In genomic region chr17:42555122-42555622, GRCh38 we compare ENCODE assay signal across 8 cellular contexts. TPM values are rescaled to one million over a fixed set of nuclear protein-coding genes. Genes with fewer than 3 reads are reported as not detected.
DNase-seq lines count a peak whose midpoint lies in the region; ATAC-seq and TF ChIP-seq lines count a peak whose summit lies in the region.

No MANE protein-coding gene starts in this region.

- H4K5ac ChIP-seq in mesendoderm (ENCODE audit: low read length) = no peak overlapping the region

- H3K9me3 ChIP-seq in mammary epithelial cell (replicated peaks; ENCODE audit: insufficient read depth, low read length) = no peaks in the 10 kb centered on the region
- H3K9me3 ChIP-seq in uterus = no peaks in the 10 kb centered on the region

- H3K4me2 ChIP-seq in mammary epithelial cell (ENCODE audit: insufficient read depth, low read depth, low read length) = peak overlapping the region; percentile 91
- H3K4me2 ChIP-seq in mesendoderm (ENCODE audit: low read length) = peak overlapping the region; percentile 78

- peak overlapping the region; percentile 56 for H3K4ac ChIP-seq in mesendoderm (ENCODE audit: low read depth, low read length)

- no peak overlapping the region for H2BK120ac ChIP-seq in mesendoderm (ENCODE audit: low read depth, low read length)

- no peaks in the 10 kb centered on the region for H3K79me1 ChIP-seq in mesendoderm (ENCODE audit: low read length)

- H3K4me1 ChIP-seq in mammary epithelial cell (ENCODE audit: insufficient read depth, low read length) (peaks cover 15% of the 10 kb centered on the region), mesendoderm (ENCODE audit: control insufficient read depth, low read depth, low read length) (peaks cover 2% of the 10 kb centered on the region), uterus (peaks cover 4 to 9% of the 10 kb centered on the region in 2 donors)

- no peak overlapping the region for H2BK15ac ChIP-seq in mesendoderm (replicated peaks; ENCODE audit: low read depth)

- peak overlapping the region; percentile 43 for H4K8ac ChIP-seq in mesendoderm (ENCODE audit: low read depth, low read length)

- H3K23ac ChIP-seq in mesendoderm (ENCODE audit: low read length) = peak overlapping the region; percentile 37

- no peak overlapping the region for H2AK5ac ChIP-seq in mesendoderm (ENCODE audit: low read length)

- H3K27me3 ChIP-seq in mammary epithelial cell (ENCODE audit: insufficient read depth, low read length) = no peaks in the 10 kb centered on the region
- no peaks in the 10 kb centered on the region for H3K27me3 ChIP-seq in mesendoderm (ENCODE audit: insufficient read depth, low read length, poor library complexity)
- no peaks in the 10 kb centered on the region for H3K27me3 ChIP-seq in uterus

- H3K36me3 ChIP-seq in mammary epithelial cell (ENCODE audit: insufficient read depth, low read length) (no peaks in the 10 kb centered on the region), mesendoderm (ENCODE audit: control insufficient read depth, insufficient read depth, low read length) (no peaks in the 10 kb centered on the region), uterus (no peaks in the 10 kb centered on the region)

- H3K18ac ChIP-seq in mesendoderm (ENCODE audit: low read length) = peak overlapping the region; percentile 69

- intact Hi-C loops in Right ventricle myocardium superior (cut with DNase I) (no loop called here), Right ventricle myocardium inferior (cut with DNase I) (no loop called here), mammary epithelial cell (cut with micrococcal nuclease) (loop anchor here (2.0 kb wide), 1 partner anchor 24 kb away; no protein-coding TSS in a partner anchor), uterus (cut with DNase I; ENCODE audit: low total_unique reads) (no loop called here)

- no peak for DNase-seq in Right ventricle myocardium superior
- no peak for DNase-seq in Right ventricle myocardium inferior (ENCODE audit: missing footprints)
- no peak for DNase-seq in mammary epithelial cell
- DNase-seq in mesendoderm = no peak
- DNase-seq in uterus = no peak
- no peak for DNase-seq in inferior parietal cortex (ENCODE audit: extremely low spot score)
- DNase-seq in GM10266 (ENCODE audit: extremely low spot score) = no peak

- no peak for TF ChIP-seq POLR2A in uterus (IDR thresholded peaks at IDR 0.05)

- no peaks in the 10 kb centered on the region for H4K20me1 ChIP-seq in mammary epithelial cell (ENCODE audit: insufficient read depth, low read length)

- H3K56ac ChIP-seq in mesendoderm (ENCODE audit: low read length) = peak overlapping the region; percentile 95

- H2AFZ ChIP-seq in mammary epithelial cell (ENCODE audit: low read depth, low read length) = peak overlapping the region; percentile 93

- CTCF ChIA-PET in mammary epithelial cell (lab: Charles Lee; ENCODE audit: low non-redundant PET) = no interaction called here

- no TSS peak for BruUV-seq in mammary epithelial cell (replicated peaks; lab: Mats Ljungman, UMichigan)

- peak overlapping the region; percentile 81 to 89 (median 89) for H3K4me3 ChIP-seq in mammary epithelial cell (replicated peaks in 1 of 3; ENCODE audit: insufficient read depth in 1 of 3, low read depth in 2 of 3, low read length in 3 of 3)
- H3K4me3 ChIP-seq in mesendoderm (ENCODE audit: low read length) = peak overlapping the region; percentile 63
- peak overlapping the region; percentile 70 to 73 for H3K4me3 ChIP-seq in uterus

- in situ Hi-C loops in mammary epithelial cell (cut with MboI; ENCODE audit: low sequenced_read_pairs in 2 of 2) = no loop called here

- H3K27ac ChIP-seq in mammary epithelial cell (ENCODE audit: insufficient read depth, low read depth, low read length) (peak overlapping the region; percentile 30), mesendoderm (ENCODE audit: low read depth, low read length) (peak overlapping the region; percentile 83), uterus (peak overlapping the region; percentile 84 to 87)

- H3K9ac ChIP-seq in mammary epithelial cell (ENCODE audit: insufficient read depth, low read length) = peak overlapping the region; percentile 72
- peak overlapping the region; percentile 87 for H3K9ac ChIP-seq in mesendoderm (ENCODE audit: low read length)

- dilution Hi-C loops in mammary epithelial cell (cut with HindIII; ENCODE audit: low sequenced_read_pairs) = no loop called here

- ATAC-seq in Right ventricle myocardium superior (ENCODE audit: poor library complexity) (peak; percentile 1), Right ventricle myocardium inferior (no peak), GM21447 (IDR thresholded peaks at IDR 0.05; ENCODE audit: unreplicated experiment) (no peak)

- TF ChIP-seq CTCF in mammary epithelial cell (conservative IDR thresholded peaks at IDR 0.05 in 1 of 2, IDR thresholded peaks at IDR 0.05 in 1 of 2; ENCODE audit: extremely low read depth in 1 of 2, insufficient read depth in 1 of 2, low read depth in 1 of 2, low read length in 2 of 2) (no peak), uterus (IDR thresholded peaks at IDR 0.05) (no peak), GM10266 (IDR thresholded peaks at IDR 0.05; ENCODE audit: control insufficient read depth, insufficient read depth, low read depth, missing control alignments) (no peak)

- H3K79me2 ChIP-seq in mammary epithelial cell (ENCODE audit: insufficient read depth, low read length) = peaks cover 25% of the 10 kb centered on the region
- no peaks in the 10 kb centered on the region for H3K79me2 ChIP-seq in mesendoderm (ENCODE audit: control insufficient read depth, insufficient read depth, low read length)

- 53% methylated on average over 2 of the region's 4 CpGs for WGBS in mammary epithelial cell (ENCODE audit: low coverage, missing lambda C conversion rate)
- WGBS in mesendoderm (ENCODE audit: extremely low coverage, insufficient coverage, low lambda C conversion rate) = no CpG with 5 or more reads among the region's 4 CpGs

- no peak overlapping the region for H2BK5ac ChIP-seq in mesendoderm (ENCODE audit: low read length)

RNA-seq across cellular contexts. Expression of gene HSD17B1, which starts 2.4 kb away (rescaled TPM):
- 0.78 TPM for total RNA-seq in Right ventricle myocardium superior
- total RNA-seq in Right ventricle myocardium inferior = 1.4 TPM
- 10 to 100 TPM; 19.3 to 23.8 TPM for total RNA-seq in mammary epithelial cell
- polyA plus RNA-seq in mammary epithelial cell = 5.8 TPM
- polyA minus RNA-seq in mammary epithelial cell = 0.16 TPM
- 0.59 TPM for polyA plus RNA-seq in mesendoderm (2013, experiment 1 of 2)
- 0.67 TPM for polyA plus RNA-seq in mesendoderm (2013, experiment 2 of 2)
- total RNA-seq in uterus = 1 to 10 TPM in 1 of 4 donors, under 1 TPM in 1, not detected in 2; 0.35 to 3.1 TPM

RNA-seq across cellular contexts. Expression of gene COASY, which starts 6.8 kb away (rescaled TPM):
- total RNA-seq in Right ventricle myocardium superior = 41.6 TPM
- total RNA-seq in Right ventricle myocardium inferior = 45.6 TPM
- total RNA-seq in mammary epithelial cell = 10 to 100 TPM; 26.0 to 90.1 TPM
- polyA plus RNA-seq in mammary epithelial cell = 61.1 TPM
- 92.7 TPM for polyA minus RNA-seq in mammary epithelial cell
- 113 TPM for polyA plus RNA-seq in mesendoderm (2013, experiment 1 of 2)
- 116 TPM for polyA plus RNA-seq in mesendoderm (2013, experiment 2 of 2)
- total RNA-seq in uterus = 10 to 100 TPM in 3 of 4 donors, 1 to 10 TPM in 1; 2.6 to 42.6 (median 16.1) TPM

RNA-seq across cellular contexts. Expression of gene MLX, which starts 11.7 kb away (rescaled TPM):
- 69.1 TPM for total RNA-seq in Right ventricle myocardium superior
- total RNA-seq in Right ventricle myocardium inferior = 65.9 TPM
- 10 to 100 TPM; 24.5 to 40.4 TPM for total RNA-seq in mammary epithelial cell
- polyA plus RNA-seq in mammary epithelial cell = 49.3 TPM
- 26.6 TPM for polyA minus RNA-seq in mammary epithelial cell
- polyA plus RNA-seq in mesendoderm (2013, experiment 1 of 2) = 47.9 TPM
- 45.7 TPM for polyA plus RNA-seq in mesendoderm (2013, experiment 2 of 2)
- total RNA-seq in uterus = 10 to 100 TPM in 3 of 4 donors, 1 to 10 TPM in 1; 6.9 to 50.0 (median 35.1) TPM

RNA-seq across cellular contexts. Expression of gene NAGLU, which starts 19.1 kb away (rescaled TPM):
- total RNA-seq in Right ventricle myocardium superior (8.3 TPM), Right ventricle myocardium inferior (8.6 TPM), mammary epithelial cell (10 to 100 TPM; 22.7 to 25.2 TPM), uterus (10 to 100 TPM in 3 of 4 donors, 1 to 10 TPM in 1; 8.7 to 33.5 (median 25.6) TPM)
- 17.5 TPM for polyA plus RNA-seq in mammary epithelial cell
- polyA minus RNA-seq in mammary epithelial cell = 28.6 TPM
- 9.6 TPM for polyA plus RNA-seq in mesendoderm (2013, experiment 1 of 2)
- polyA plus RNA-seq in mesendoderm (2013, experiment 2 of 2) = 9.0 TPM

RNA-seq across cellular contexts. Expression of gene PSMC3IP, which starts 22.4 kb away (rescaled TPM):
- total RNA-seq in Right ventricle myocardium superior (2.3 TPM), Right ventricle myocardium inferior (3.4 TPM), mammary epithelial cell (10 to 100 TPM in 1 of 2 donors, 1 to 10 TPM in 1; 2.2 to 25.2 TPM), uterus (10 to 100 TPM in 1 of 4 donors, 1 to 10 TPM in 3; 2.8 to 16.5 (median 5.0) TPM)
- polyA plus RNA-seq in mammary epithelial cell = 14.4 TPM
- polyA minus RNA-seq in mammary epithelial cell = 8.2 TPM
- 26.0 TPM for polyA plus RNA-seq in mesendoderm (2013, experiment 1 of 2)
- polyA plus RNA-seq in mesendoderm (2013, experiment 2 of 2) = 26.0 TPM

Comparison
In these comparisons a context has a peak if more than half of its experiments do, and no peak if none do; other contexts are left out.
1. H3K27ac ChIP-seq: peak in every context shown above with its lines; median percentile 86 in uterus; 83 in mesendoderm; 30 in mammary epithelial cell.